Comparison of ENCODE assay signal across 1 cellular context in genomic region chr20:4697189-4697873, GRCh38.
TF ChIP-seq lines count a peak whose summit lies in the region.

No MANE protein-coding gene starts in this region.

TF ChIP-seq in GM23338, 12 proteins besides CTCF, POLR2A, EP300 and RAD21:
- TF ChIP-seq EZH2 (IDR thresholded peaks at IDR 0.05; ENCODE audit: low read depth, unreplicated experiment), result no peak
- TF ChIP-seq EZH2phosphoT487 (IDR thresholded peaks at IDR 0.05; ENCODE audit: unreplicated experiment), result no peak
- TF ChIP-seq STAT1 (IDR thresholded peaks at IDR 0.05; ENCODE audit: unreplicated experiment), result no peak
- TF ChIP-seq POLR2AphosphoS5 (IDR thresholded peaks at IDR 0.05; ENCODE audit: low read depth), result no peak
- no peak for TF ChIP-seq JUNB (IDR thresholded peaks at IDR 0.05; ENCODE audit: unreplicated experiment)
- no peak for TF ChIP-seq CREB1 (CRISPR knock-in tag; IDR thresholded peaks at IDR 0.05; ENCODE audit: low read depth)
- no peak for TF ChIP-seq ETS1 (IDR thresholded peaks at IDR 0.05)
- TF ChIP-seq ZNF462 (CRISPR knock-in tag; IDR thresholded peaks at IDR 0.05), result no peak
- no peak for TF ChIP-seq REST (IDR thresholded peaks at IDR 0.05; ENCODE audit: unreplicated experiment)
- no peak for TF ChIP-seq ZNF114 (CRISPR knock-in tag; IDR thresholded peaks at IDR 0.05)
- no peak for TF ChIP-seq NANOG (IDR thresholded peaks at IDR 0.05; ENCODE audit: borderline replicate concordance)
- no peak for TF ChIP-seq ZNF331 (CRISPR knock-in tag; IDR thresholded peaks at IDR 0.05; ENCODE audit: low read depth)
